9 cellular contexts compared by ENCODE assay signal in genomic region chr16:70687172-70687531, GRCh38. TPM values are rescaled to one million over a fixed set of nuclear protein-coding genes. Genes with fewer than 3 reads are reported as not detected.
A peak's percentile ranks its signal among the peaks of the same experiment; 100 is the strongest.
DNase-seq lines count a peak whose midpoint lies in the region; ATAC-seq and TF ChIP-seq lines count a peak whose summit lies in the region.
"Had no signal": no experiment of that assay in that cellular context is flagged by ENCODE, and none has a peak within 500 bp of the region (broad histone marks: within the 10 kb centered on the region; RNA-seq: fewer than 3 reads in every experiment).

No MANE protein-coding gene starts in this region.

- peaks cover 0 to 9% of the 10 kb centered on the region in 2 donors for H3K4me1 Mint-ChIP-seq in natural killer cell
- no peaks in the 10 kb centered on the region for H3K4me1 Mint-ChIP-seq in natural killer cell treated with Interleukin-12 subunit alpha and Interleukin-12 subunit beta and Interleukin-15 and Interleukin-18, amount 100 ng/mL, for 72 hours (ENCODE audit: low read depth in 2 of 2)
- H3K4me1 Mint-ChIP-seq in nephron = peaks cover 67% of the 10 kb centered on the region

- H3K4me3 ChIP-seq in choroid plexus epithelial cell (ENCODE audit: low read depth, low read length) (no peak overlapping the region), thyroid gland (replicated peaks in 1 of 3) (no peak overlapping the region)

- intact Hi-C loops in natural killer cell (cut with micrococcal nuclease) (no loop called here), thyroid gland (cut with DNase I) (no loop called here)

- H3K9me3 Mint-ChIP-seq in natural killer cell (no peaks in the 10 kb centered on the region), nephron (no peaks in the 10 kb centered on the region)
- H3K9me3 Mint-ChIP-seq in natural killer cell treated with Interleukin-12 subunit alpha and Interleukin-12 subunit beta and Interleukin-15 and Interleukin-18, amount 100 ng/mL, for 72 hours = no peaks in the 10 kb centered on the region

- H3K27ac ChIP-seq in thyroid gland = peak overlapping the region in 1 of 3 donors; percentile 59

- H3K4me3 Mint-ChIP-seq in natural killer cell (peak overlapping the region; percentile 78), nephron (peak overlapping the region; percentile 78 to 88 (median 84))
- no peak overlapping the region for H3K4me3 Mint-ChIP-seq in natural killer cell treated with Interleukin-12 subunit alpha and Interleukin-12 subunit beta and Interleukin-15 and Interleukin-18, amount 100 ng/mL, for 72 hours

- H3K27me3 Mint-ChIP-seq in natural killer cell (ENCODE audit: low read depth in 2 of 2) (peaks cover 0 to 2% of the 10 kb centered on the region in 2 donors), nephron (ENCODE audit: low read depth) (peaks cover 5% of the 10 kb centered on the region)
- H3K27me3 Mint-ChIP-seq in natural killer cell treated with Interleukin-12 subunit alpha and Interleukin-12 subunit beta and Interleukin-15 and Interleukin-18, amount 100 ng/mL, for 72 hours = peaks cover 0 to 4% of the 10 kb centered on the region in 2 donors

- H3K27me3 ChIP-seq in thyroid gland = no peaks in the 10 kb centered on the region

- no peaks in the 10 kb centered on the region for H3K36me3 Mint-ChIP-seq in natural killer cell
- no peaks in the 10 kb centered on the region for H3K36me3 Mint-ChIP-seq in natural killer cell treated with Interleukin-12 subunit alpha and Interleukin-12 subunit beta and Interleukin-15 and Interleukin-18, amount 100 ng/mL, for 72 hours
- H3K36me3 Mint-ChIP-seq in nephron (ENCODE audit: low read depth) = peaks cover 3% of the 10 kb centered on the region

- H3K27ac Mint-ChIP-seq in natural killer cell = no peak overlapping the region
- no peak overlapping the region for H3K27ac Mint-ChIP-seq in natural killer cell treated with Interleukin-12 subunit alpha and Interleukin-12 subunit beta and Interleukin-15 and Interleukin-18, amount 100 ng/mL, for 72 hours
- H3K27ac Mint-ChIP-seq in nephron = peak overlapping the region; percentile 94 to 98 (median 94)

- 69 to 90% methylated on average over 1 to 6 of the region's 6 CpGs for WGBS in thyroid gland, 2 donors

- no peak for ATAC-seq in natural killer cell
- no peak for ATAC-seq in natural killer cell treated with Interleukin-12 subunit alpha and Interleukin-12 subunit beta and Interleukin-15 and Interleukin-18, amount 100 ng/mL, for 72 hours
- ATAC-seq in GM18858 (IDR thresholded peaks at IDR 0.05; ENCODE audit: unreplicated experiment) = no peak

- no peak for TF ChIP-seq POLR2A in thyroid gland (IDR thresholded peaks at IDR 0.05)

- H3K36me3 ChIP-seq in thyroid gland = no peaks in the 10 kb centered on the region

- no peaks in the 10 kb centered on the region for H3K9me3 ChIP-seq in thyroid gland

- DNase-seq in natural killer cell (no peak), choroid plexus epithelial cell (ENCODE audit: low read depth) (peak; percentile 21), thyroid gland (no peak), NCI-H187 treated with DMSO at 0.1 percent for 48 hours (lab: John Stamatoyannopoulos, UW) (no peak)
- DNase-seq in natural killer cell treated with Interleukin-12 subunit alpha and Interleukin-12 subunit beta and Interleukin-15 and Interleukin-18, amount 100 ng/mL, for 72 hours (ENCODE audit: low spot score) = no peak
- DNase-seq in activated CD4-positive, alpha-beta T cell treated with anti-CD3 and anti-CD28 coated beads for 48 hours = no peak
- DNase-seq: activated effector memory CD4-positive, alpha-beta T cell treated with Interleukin-2 at 50 U/mL for 16 hours had no signal

- peaks cover 20 to 82% of the 10 kb centered on the region in 2 donors for H3K4me1 ChIP-seq in thyroid gland

- no peak for TF ChIP-seq CTCF in natural killer cell (IDR thresholded peaks at IDR 0.05)
- TF ChIP-seq CTCF in choroid plexus epithelial cell (conservative IDR thresholded peaks at IDR 0.05; ENCODE audit: low read depth, low read length) = no peak
- no peak for TF ChIP-seq CTCF in nephron (IDR thresholded peaks at IDR 0.05; ENCODE audit: unreplicated experiment in 3 of 3)
- TF ChIP-seq CTCF in thyroid gland (IDR thresholded peaks at IDR 0.05) = no peak

RNA-seq across cellular contexts. Expression of gene MTSS2, which starts 1.3 kb away (rescaled TPM):
- total RNA-seq in natural killer cell (1 to 10 TPM; 3.8 to 8.8 (median 4.4) TPM), thyroid gland (10 to 100 TPM; 11.3 to 39.8 (median 26.7) TPM)
- 1 to 10 TPM in 1 of 2 donors, under 1 TPM in 1; 0.70 to 1.5 TPM for total RNA-seq in natural killer cell treated with Interleukin-12 subunit alpha and Interleukin-12 subunit beta and Interleukin-15 and Interleukin-18, amount 100 ng/mL, for 72 hours

RNA-seq across cellular contexts. Expression of gene IL34, which starts 40.8 kb away (rescaled TPM):
- total RNA-seq in natural killer cell = under 1 TPM in 2 of 3 donors, not detected in 1; 0.48 to 0.54 TPM
- total RNA-seq in natural killer cell treated with Interleukin-12 subunit alpha and Interleukin-12 subunit beta and Interleukin-15 and Interleukin-18, amount 100 ng/mL, for 72 hours = 1 to 10 TPM in 1 of 2 donors, not detected in 1; 1.2 TPM
- total RNA-seq in thyroid gland = 1 to 10 TPM; 3.5 to 9.6 (median 5.0) TPM

Comparison
In these comparisons a context has a peak if more than half of its experiments do, and no peak if none do; other contexts are left out.
1. H3K27ac Mint-ChIP-seq: peak in nephron (3 of 3); none in natural killer cell (0 of 2) and natural killer cell treated with Interleukin-12 subunit alpha and Interleukin-12 subunit beta and Interleukin-15 and Interleukin-18, amount 100 ng/mL, for 72 hours (0 of 2).